In genomic region chr12:103244596-103244995, GRCh38 we compare ENCODE assay signal across 32 cellular contexts.
"Had no signal": no experiment of that assay in that cellular context is flagged by ENCODE, and none has a peak within 500 bp of the region (broad histone marks: within the 10 kb centered on the region; RNA-seq: fewer than 3 reads in every experiment).

No MANE protein-coding gene starts in this region.

- DNase-seq: activated CD4-positive, alpha-beta memory T cell treated with anti-CD3 and anti-CD28 coated beads, Interleukin-2, amount 10 ng/mL, durations not matched to agents 7 days and 5 days; activated CD4-positive, alpha-beta T cell treated with anti-CD3 and anti-CD28 coated beads for 1 hour; activated CD4-positive, alpha-beta T cell treated with anti-CD3 and anti-CD28 coated beads for 48 hours; activated CD4-positive, CD25-positive, alpha-beta regulatory T cell; activated CD8-positive, alpha-beta memory T cell treated with anti-CD3 and anti-CD28 coated beads for 24 hours; activated CD8-positive, alpha-beta memory T cell treated with anti-CD3 and anti-CD28 coated beads, Interleukin-2, amount 10 ng/mL, durations not matched to agents 7 days and 5 days; activated CD8-positive, alpha-beta memory T cell treated with anti-CD3 and anti-CD28 coated beads, Interleukin-2, amount 50 U/mL, for 48 hours; activated effector memory CD4-positive, alpha-beta T cell treated with anti-CD3 and anti-CD28 coated beads, Interleukin-2, amount 50 U/mL, for 16 hours; activated naive CD4-positive, alpha-beta T cell; activated naive CD4-positive, alpha-beta T cell treated with anti-CD3 and anti-CD28 coated beads, Interleukin-2, amount 50 U/mL, for 16 hours; activated naive CD8-positive, alpha-beta T cell treated with anti-CD3 and anti-CD28 coated beads for 36 hours; activated T-cell treated with anti-CD3 and anti-CD28 coated beads, Interleukin-2, amount 50 U/mL, for 72 hours; amniotic stem cell; aorta; brain microvascular endothelial cell; central memory CD4-positive, alpha-beta T cell; NCI-H1048; NCI-H1105 treated with DMSO at 0.1 percent for 48 hours; NCI-H1436; NCI-H1694; NCI-H1930; NCI-H2081 treated with DMSO at 0.1 percent for 48 hours; NCI-H226; NCI-H524 treated with DMSO at 0.1 percent for 48 hours; SJCRH30; WERI-Rb-1 had no signal

- H3K4me1 Mint-ChIP-seq: activated CD4-positive, alpha-beta memory T cell treated with anti-CD3 and anti-CD28 coated beads, Interleukin-2, amount 10 ng/mL, durations not matched to agents 7 days and 5 days; activated CD8-positive, alpha-beta memory T cell treated with anti-CD3 and anti-CD28 coated beads, Interleukin-2, amount 10 ng/mL, durations not matched to agents 7 days and 5 days; activated naive CD8-positive, alpha-beta T cell treated with anti-CD3 and anti-CD28 coated beads for 36 hours; activated T-helper 17 cell treated with anti-CD3 and anti-CD28 coated beads, Interleukin-2, amount 50 U/mL, for 72 hours had no signal

- H3K27ac Mint-ChIP-seq: activated CD4-positive, alpha-beta memory T cell treated with anti-CD3 and anti-CD28 coated beads, Interleukin-2, amount 10 ng/mL, durations not matched to agents 7 days and 5 days; activated CD8-positive, alpha-beta memory T cell treated with anti-CD3 and anti-CD28 coated beads, Interleukin-2, amount 10 ng/mL, durations not matched to agents 7 days and 5 days; activated naive CD8-positive, alpha-beta T cell treated with anti-CD3 and anti-CD28 coated beads for 36 hours; activated T-cell treated with anti-CD3 and anti-CD28 coated beads, Interleukin-2, amount 50 U/mL, for 72 hours; activated T-helper 17 cell treated with anti-CD3 and anti-CD28 coated beads, Interleukin-2, amount 50 U/mL, for 72 hours; T-helper 1 cell treated with Interleukin-12 subunit alpha and Interleukin-12 subunit beta and Interleukin-4 antibody, amounts not matched to agents 30 μg/mL and 1 μg/mL, for 36 hours; T-helper 2 cell treated with Interferon-gamma antibody and Interleukin-4, amounts not matched to agents 5 μg/mL and 100 μg/mL, for 36 hours had no signal

- FAIRE-seq: colon, TTC549 had no signal

- H3K27me3 Mint-ChIP-seq: activated CD4-positive, alpha-beta memory T cell treated with anti-CD3 and anti-CD28 coated beads, Interleukin-2, amount 10 ng/mL, durations not matched to agents 7 days and 5 days; activated CD8-positive, alpha-beta memory T cell treated with anti-CD3 and anti-CD28 coated beads, Interleukin-2, amount 10 ng/mL, durations not matched to agents 7 days and 5 days; activated naive CD8-positive, alpha-beta T cell treated with anti-CD3 and anti-CD28 coated beads for 36 hours; activated T-helper 17 cell treated with anti-CD3 and anti-CD28 coated beads, Interleukin-2, amount 50 U/mL, for 72 hours had no signal

- H3K36me3 Mint-ChIP-seq: activated CD8-positive, alpha-beta memory T cell treated with anti-CD3 and anti-CD28 coated beads, Interleukin-2, amount 10 ng/mL, durations not matched to agents 7 days and 5 days had no signal

- ATAC-seq: activated CD8-positive, alpha-beta memory T cell treated with anti-CD3 and anti-CD28 coated beads, Interleukin-2, amount 10 ng/mL, durations not matched to agents 7 days and 5 days; activated T-cell treated with anti-CD3 and anti-CD28 coated beads, Interleukin-2, amount 50 U/mL, for 72 hours; activated T-helper 17 cell treated with anti-CD3 and anti-CD28 coated beads, Interleukin-2, amount 50 U/mL, for 72 hours; Panc1 had no signal

- H3K4me3 Mint-ChIP-seq: activated CD4-positive, alpha-beta memory T cell treated with anti-CD3 and anti-CD28 coated beads, Interleukin-2, amount 10 ng/mL, durations not matched to agents 7 days and 5 days; activated CD8-positive, alpha-beta memory T cell treated with anti-CD3 and anti-CD28 coated beads, Interleukin-2, amount 10 ng/mL, durations not matched to agents 7 days and 5 days; activated naive CD8-positive, alpha-beta T cell treated with anti-CD3 and anti-CD28 coated beads for 36 hours; activated T-cell treated with anti-CD3 and anti-CD28 coated beads, Interleukin-2, amount 50 U/mL, for 72 hours; activated T-helper 17 cell treated with anti-CD3 and anti-CD28 coated beads, Interleukin-2, amount 50 U/mL, for 72 hours; T-helper 1 cell treated with Interleukin-12 subunit alpha and Interleukin-12 subunit beta and Interleukin-4 antibody, amounts not matched to agents 30 μg/mL and 1 μg/mL, for 36 hours; T-helper 2 cell treated with Interferon-gamma antibody and Interleukin-4, amounts not matched to agents 5 μg/mL and 100 μg/mL, for 36 hours had no signal

- H3K9me3 Mint-ChIP-seq: activated CD4-positive, alpha-beta memory T cell treated with anti-CD3 and anti-CD28 coated beads, Interleukin-2, amount 10 ng/mL, durations not matched to agents 7 days and 5 days; activated naive CD8-positive, alpha-beta T cell treated with anti-CD3 and anti-CD28 coated beads for 36 hours; activated T-cell treated with anti-CD3 and anti-CD28 coated beads, Interleukin-2, amount 50 U/mL, for 72 hours; activated T-helper 17 cell treated with anti-CD3 and anti-CD28 coated beads, Interleukin-2, amount 50 U/mL, for 72 hours; T-helper 1 cell treated with Interleukin-12 subunit alpha and Interleukin-12 subunit beta and Interleukin-4 antibody, amounts not matched to agents 30 μg/mL and 1 μg/mL, for 36 hours; T-helper 2 cell treated with Interferon-gamma antibody and Interleukin-4, amounts not matched to agents 5 μg/mL and 100 μg/mL, for 36 hours had no signal
